ENCODE assay signal across 19 cellular contexts in the genomic region with DNA sequence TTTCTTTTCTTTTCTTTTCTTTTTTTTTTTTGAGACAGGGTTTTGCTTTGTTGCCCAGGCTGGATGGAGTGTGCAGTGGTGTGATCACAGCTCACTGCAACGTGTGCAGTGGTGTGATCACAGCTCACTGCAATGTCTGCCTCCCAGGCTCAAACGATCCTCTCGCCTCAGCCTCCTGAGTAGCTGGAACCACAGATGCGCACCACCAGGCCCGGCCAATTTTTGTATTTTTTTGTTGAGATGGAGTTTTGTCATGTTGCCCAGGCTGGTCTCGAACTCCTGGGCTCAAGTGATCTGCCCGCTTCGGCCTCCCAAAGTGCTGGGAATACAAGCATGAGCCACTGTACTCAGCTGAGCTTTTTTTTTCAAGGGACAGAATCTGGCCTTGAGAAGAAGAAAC.
"Had no signal": no experiment of that assay in that cellular context is flagged by ENCODE, and none has a peak within 500 bp of the region (broad histone marks: within the 10 kb centered on the region; RNA-seq: fewer than 3 reads in every experiment).

No MANE protein-coding gene starts in this region.

- H3K9me3 Mint-ChIP-seq: central memory CD8-positive, alpha-beta T cell; natural killer cell; neural progenitor cell; stimulated activated memory B cell treated with anti-CD40 and anti-IgM and Interleukin-4, amounts not matched to agents 10 μg/mL and 1 μg/mL and 100 μg/mL, for 72 hours; stimulated activated naive CD8-positive, alpha-beta T cell treated with anti-CD3 and anti-CD28 coated beads, Interleukin-15, Interleukin-2, amounts not matched to agents 100 ng/mL and 50 ng/mL, for 24 hours had no signal

- H3K36me3 ChIP-seq: esophagus muscularis mucosa, gastrocnemius medialis, neural progenitor cell, right lobe of liver, tibial artery had no signal

- H3K4me3 Mint-ChIP-seq: central memory CD8-positive, alpha-beta T cell; natural killer cell; neural progenitor cell; stimulated activated memory B cell treated with anti-CD40 and anti-IgM and Interleukin-4, amounts not matched to agents 10 μg/mL and 1 μg/mL and 100 μg/mL, for 72 hours; stimulated activated naive CD8-positive, alpha-beta T cell treated with anti-CD3 and anti-CD28 coated beads, Interleukin-15, Interleukin-2, amounts not matched to agents 100 ng/mL and 50 ng/mL, for 24 hours had no signal

- H3K27ac Mint-ChIP-seq: natural killer cell; neural progenitor cell; stimulated activated memory B cell treated with anti-CD40 and anti-IgM and Interleukin-4, amounts not matched to agents 10 μg/mL and 1 μg/mL and 100 μg/mL, for 72 hours; stimulated activated naive CD8-positive, alpha-beta T cell treated with anti-CD3 and anti-CD28 coated beads, Interleukin-15, Interleukin-2, amounts not matched to agents 100 ng/mL and 50 ng/mL, for 24 hours had no signal

- H3K4me3 ChIP-seq: dorsolateral prefrontal cortex, esophagus muscularis mucosa, gastrocnemius medialis, neural progenitor cell, psoas muscle, right lobe of liver, tibial artery had no signal

- H3K27me3 Mint-ChIP-seq: central memory CD8-positive, alpha-beta T cell; stimulated activated naive CD8-positive, alpha-beta T cell treated with anti-CD3 and anti-CD28 coated beads, Interleukin-15, Interleukin-2, amounts not matched to agents 100 ng/mL and 50 ng/mL, for 24 hours had no signal

- DNase-seq: cortex of kidney; dorsolateral prefrontal cortex; effector CD8-positive, alpha-beta T cell; gastrocnemius medialis; islet precursor cell; natural killer cell; nucleus accumbens; psoas muscle; retina; right lobe of liver; stimulated activated CD4-positive, alpha-beta T cell treated with anti-CD3 and anti-CD28 coated beads, Interleukin-4, amount 100 ng/mL, for 1 hour; tibial artery had no signal

- H3K4me1 Mint-ChIP-seq: central memory CD8-positive, alpha-beta T cell; stimulated activated memory B cell treated with anti-CD40 and anti-IgM and Interleukin-4, amounts not matched to agents 10 μg/mL and 1 μg/mL and 100 μg/mL, for 72 hours had no signal

- H3K36me3 Mint-ChIP-seq: natural killer cell had no signal

- H3K27ac ChIP-seq: dorsolateral prefrontal cortex, epithelial cell of prostate, neural progenitor cell, psoas muscle, right lobe of liver, tibial artery had no signal

- H3K9me3 ChIP-seq: esophagus muscularis mucosa, gastrocnemius medialis, psoas muscle, right lobe of liver, tibial artery had no signal

- H3K4me1 ChIP-seq: parathyroid adenoma, psoas muscle had no signal
